Comparison of ENCODE assay signal across 10 cellular contexts in the genomic region with DNA sequence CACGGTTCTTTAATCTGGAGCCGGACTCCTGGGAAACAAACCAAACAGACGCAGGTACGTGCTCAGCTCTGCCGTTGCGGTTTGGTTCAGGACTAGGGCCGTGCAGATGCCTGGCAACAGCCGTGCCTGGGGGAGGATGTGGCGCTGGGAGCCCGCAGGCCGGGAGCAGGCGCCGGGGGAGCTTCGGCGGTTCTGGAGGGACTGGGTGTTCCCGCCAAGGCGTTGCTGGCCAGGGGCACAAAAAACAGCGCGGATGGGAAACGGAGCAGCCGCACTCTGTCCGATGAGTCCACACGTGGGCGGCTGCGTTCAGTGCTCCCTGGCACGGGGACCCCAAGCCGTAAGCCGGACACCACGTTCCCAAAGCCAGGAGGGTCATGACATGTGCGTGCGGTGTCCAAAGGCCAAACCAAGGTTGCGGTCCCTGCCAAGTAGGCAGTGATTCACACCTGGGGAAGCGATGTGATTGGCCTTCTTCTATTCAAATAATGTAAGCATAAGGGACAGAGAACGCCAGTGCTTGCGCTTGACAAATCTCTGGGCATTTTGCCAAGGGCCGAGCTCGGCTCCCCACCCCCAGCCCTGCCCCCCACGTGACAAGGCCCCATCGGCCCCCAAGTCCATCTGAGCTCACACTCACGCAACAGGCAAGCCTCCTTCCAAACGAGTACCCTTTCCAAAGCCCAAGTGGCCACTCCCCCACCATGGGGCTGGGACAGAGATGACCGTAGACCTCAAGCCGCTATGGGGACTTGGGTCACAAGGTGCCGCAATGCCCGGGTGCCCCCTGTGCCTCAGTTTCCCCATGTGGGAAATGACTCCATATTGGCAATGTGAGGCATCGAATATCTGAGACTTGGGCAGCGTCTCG. TPM values are rescaled to one million over a fixed set of nuclear protein-coding genes. Genes with fewer than 3 reads are reported as not detected.
DNase-seq lines count a peak whose midpoint lies in the region; ATAC-seq, FAIRE-seq and TF ChIP-seq lines count a peak whose summit lies in the region.
"Had no signal": no experiment of that assay in that cellular context is flagged by ENCODE, and none has a peak within 500 bp of the region (broad histone marks: within the 10 kb centered on the region; RNA-seq: fewer than 3 reads in every experiment).

No MANE protein-coding gene starts in this region.

- peak overlapping the region; percentile 71 to 89 for H3K27ac ChIP-seq in A549
- no peak overlapping the region for H3K27ac ChIP-seq in HEK293 (ENCODE audit: extremely low read depth, low read depth, low read length)

- no peak for TF ChIP-seq CTCF in A549 (IDR thresholded peaks at IDR 0.05)
- TF ChIP-seq CTCF in HEK293 (tag by site-specific recombination; IDR thresholded peaks at IDR 0.05) = no peak

- H3K4me3 ChIP-seq in A549 (no peak overlapping the region), HEK293 (ENCODE audit: low read depth, low read length) (no peak overlapping the region)

- H3K4me2 ChIP-seq in A549 = peak overlapping the region; percentile 54

- ATAC-seq in A549 (peak; percentile 43 to 58; a peak in 5 of 6 replicates), HG03521 (IDR thresholded peaks at IDR 0.05; ENCODE audit: unreplicated experiment) (no peak), HG02571 (IDR thresholded peaks at IDR 0.05; ENCODE audit: unreplicated experiment) (no peak), GM18519 (IDR thresholded peaks at IDR 0.05; ENCODE audit: low FRiP score, unreplicated experiment) (no peak)

- H3K27me3 Mint-ChIP-seq in activated CD4-positive, alpha-beta memory T cell treated with anti-CD3 and anti-CD28 coated beads for 36 hours = peaks cover 23% of the 10 kb centered on the region

- no peak for TF ChIP-seq RAD21 in A549 (conservative IDR thresholded peaks at IDR 0.05 in 1 of 2, IDR thresholded peaks at IDR 0.05 in 1 of 2)

- WGBS in A549 (ENCODE audit: missing lambda C conversion rate) = 61% methylated on average over 30 of the region's 48 CpGs

- POLR2A ChIA-PET in A549 (lab: Yijun Ruan, JAX) = no interaction called here
- POLR2A ChIA-PET in HEK293 (lab: Yijun Ruan, JAX) = no interaction called here
- POLR2A ChIA-PET in activated CD4-positive, alpha-beta memory T cell treated with anti-CD3 and anti-CD28 coated beads for 36 hours (lab: Charles Lee) = no interaction called here

- H3K9me3 Mint-ChIP-seq in activated CD4-positive, alpha-beta memory T cell treated with anti-CD3 and anti-CD28 coated beads for 36 hours = no peaks in the 10 kb centered on the region
- H3K9me3 Mint-ChIP-seq: activated T-cell treated with anti-CD3 and anti-CD28 coated beads, Interleukin-2, amount 50 U/mL, for 72 hours had no signal

- H3K27ac Mint-ChIP-seq in activated CD4-positive, alpha-beta memory T cell treated with anti-CD3 and anti-CD28 coated beads for 36 hours = no peak overlapping the region
- H3K27ac Mint-ChIP-seq: activated T-cell treated with anti-CD3 and anti-CD28 coated beads, Interleukin-2, amount 50 U/mL, for 72 hours had no signal

- H3K4me1 Mint-ChIP-seq in activated CD4-positive, alpha-beta memory T cell treated with anti-CD3 and anti-CD28 coated beads for 36 hours (ENCODE audit: low read depth) = peaks cover 28% of the 10 kb centered on the region

- no peaks in the 10 kb centered on the region for H3K36me3 ChIP-seq in HEK293 (ENCODE audit: control insufficient read depth in 2 of 2, insufficient read depth in 1 of 2, low read length in 2 of 2)

- no peak for TF ChIP-seq POLR2A in A549 (IDR thresholded peaks at IDR 0.05; ENCODE audit: low read length)

- H3K4me3 Mint-ChIP-seq in activated CD4-positive, alpha-beta memory T cell treated with anti-CD3 and anti-CD28 coated beads for 36 hours = no peak overlapping the region
- H3K4me3 Mint-ChIP-seq: activated T-cell treated with anti-CD3 and anti-CD28 coated beads, Interleukin-2, amount 50 U/mL, for 72 hours had no signal

- no peak for FAIRE-seq in A549 (lab: Jason Lieb, UNC)

- no peaks in the 10 kb centered on the region for H3K36me3 Mint-ChIP-seq in activated CD4-positive, alpha-beta memory T cell treated with anti-CD3 and anti-CD28 coated beads for 36 hours

- peak; percentile 59 to 80 for DNase-seq in A549 (ENCODE audit: low read depth in 1 of 2, low spot score in 1 of 2)
- peak; percentile 13 for DNase-seq in SHP77 treated with DMSO at 0.1 percent for 48 hours (lab: John Stamatoyannopoulos, UW)
- peak; percentile 44 for DNase-seq in left kidney (ENCODE audit: low read depth, low spot score)
- DNase-seq in activated CD4-positive, alpha-beta memory T cell treated with anti-CD3 and anti-CD28 coated beads for 36 hours = no peak
- DNase-seq: NCI-H2227 treated with DMSO at 0.1 percent for 48 hours had no signal

- no peak for TF ChIP-seq EP300 in A549 (IDR thresholded peaks at IDR 0.05)

- H3K4me1 ChIP-seq in A549 (peaks cover 69% of the 10 kb centered on the region), HEK293 (ENCODE audit: control insufficient read depth, insufficient read depth, low read length) (no peaks in the 10 kb centered on the region; the same call in 1 of the 2 replicates)

- intact Hi-C loops in activated CD4-positive, alpha-beta memory T cell treated with anti-CD3 and anti-CD28 coated beads for 36 hours (cut with micrococcal nuclease) = no loop called here

- CTCF ChIA-PET in A549 (lab: Yijun Ruan, JAX) = no interaction called here
- CTCF ChIA-PET in HEK293 (lab: Yijun Ruan, JAX) = interaction anchor here (0.9 to 2.2 kb wide), 3 partner anchors 47 to 216 kb away, joined by 4 to 9 read pairs (median 4); a partner anchor contains a TSS
- CTCF ChIA-PET in activated CD4-positive, alpha-beta memory T cell treated with anti-CD3 and anti-CD28 coated beads for 36 hours (lab: Charles Lee) = no interaction called here

- H3K9me3 ChIP-seq in A549 = no peaks in the 10 kb centered on the region
- no peaks in the 10 kb centered on the region for H3K9me3 ChIP-seq in HEK293 (ENCODE audit: control insufficient read depth, insufficient read depth, low read depth, low read length)

TF ChIP-seq in A549, 52 proteins besides CTCF, POLR2A, EP300 and RAD21 (continues in another document):
- TF ChIP-seq, protein P1, sequence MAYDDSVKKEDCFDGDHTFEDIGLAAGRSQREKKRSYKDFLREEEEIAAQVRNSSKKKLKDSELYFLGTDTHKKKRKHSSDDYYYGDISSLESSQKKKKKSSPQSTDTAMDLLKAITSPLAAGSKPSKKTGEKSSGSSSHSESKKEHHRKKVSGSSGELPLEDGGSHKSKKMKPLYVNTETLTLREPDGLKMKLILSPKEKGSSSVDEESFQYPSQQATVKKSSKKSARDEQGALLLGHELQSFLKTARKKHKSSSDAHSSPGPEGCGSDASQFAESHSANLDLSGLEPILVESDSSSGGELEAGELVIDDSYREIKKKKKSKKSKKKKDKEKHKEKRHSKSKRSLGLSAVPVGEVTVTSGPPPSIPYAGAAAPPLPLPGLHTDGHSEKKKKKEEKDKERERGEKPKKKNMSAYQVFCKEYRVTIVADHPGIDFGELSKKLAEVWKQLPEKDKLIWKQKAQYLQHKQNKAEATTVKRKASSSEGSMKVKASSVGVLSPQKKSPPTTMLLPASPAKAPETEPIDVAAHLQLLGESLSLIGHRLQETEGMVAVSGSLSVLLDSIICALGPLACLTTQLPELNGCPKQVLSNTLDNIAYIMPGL (CRISPR knock-in tag; IDR thresholded peaks at IDR 0.05; ENCODE audit: borderline replicate concordance) = no peak
- TF ChIP-seq HOXB5 (CRISPR knock-in tag; IDR thresholded peaks at IDR 0.05) (0 out of 2 replicates have a peak, but pooled peaks have one; percentile 26), EHF (CRISPR knock-in tag; IDR thresholded peaks at IDR 0.05) (no peak)

TF ChIP-seq in HEK293, 187 proteins besides CTCF, POLR2A, EP300 and RAD21:
- TF ChIP-seq ZNF600 (tag by site-specific recombination; IDR thresholded peaks at IDR 0.05) = no peak
- peak; percentile 30; the same call in 1 of the 2 replicates for TF ChIP-seq GLIS2 (tag by site-specific recombination; IDR thresholded peaks at IDR 0.05)
- no peak for TF ChIP-seq GLIS1 (tag by site-specific recombination; IDR thresholded peaks at IDR 0.05)
- TF ChIP-seq, protein P2, sequence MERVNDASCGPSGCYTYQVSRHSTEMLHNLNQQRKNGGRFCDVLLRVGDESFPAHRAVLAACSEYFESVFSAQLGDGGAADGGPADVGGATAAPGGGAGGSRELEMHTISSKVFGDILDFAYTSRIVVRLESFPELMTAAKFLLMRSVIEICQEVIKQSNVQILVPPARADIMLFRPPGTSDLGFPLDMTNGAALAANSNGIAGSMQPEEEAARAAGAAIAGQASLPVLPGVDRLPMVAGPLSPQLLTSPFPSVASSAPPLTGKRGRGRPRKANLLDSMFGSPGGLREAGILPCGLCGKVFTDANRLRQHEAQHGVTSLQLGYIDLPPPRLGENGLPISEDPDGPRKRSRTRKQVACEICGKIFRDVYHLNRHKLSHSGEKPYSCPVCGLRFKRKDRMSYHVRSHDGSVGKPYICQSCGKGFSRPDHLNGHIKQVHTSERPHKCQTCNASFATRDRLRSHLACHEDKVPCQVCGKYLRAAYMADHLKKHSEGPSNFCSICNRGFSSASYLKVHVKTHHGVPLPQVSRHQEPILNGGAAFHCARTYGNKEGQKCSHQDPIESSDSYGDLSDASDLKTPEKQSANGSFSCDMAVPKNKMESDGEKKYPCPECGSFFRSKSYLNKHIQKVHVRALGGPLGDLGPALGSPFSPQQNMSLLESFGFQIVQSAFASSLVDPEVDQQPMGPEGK (tag by site-specific recombination; IDR thresholded peaks at IDR 0.05) = 0 out of 2 replicates have a peak, but pooled peaks have one; percentile 22

RNA-seq across cellular contexts. Expression of a gene that starts 49.7 kb away (rescaled TPM):
- polyA plus RNA-seq in A549 (2011; rRNA removed) = 1.2 and 1.8 TPM in 2 replicates
- 4.3 and 5.6 TPM in 2 replicates for polyA plus RNA-seq in A549 (2012; cell fraction: cytosol; rRNA removed)
- 17.3 and 32.0 TPM in 2 replicates for polyA plus RNA-seq in A549 (2012; cell fraction: nucleus; rRNA removed)
- 4.2 to 5.3 TPM (median 4.4 TPM) in 3 replicates for polyA plus RNA-seq in A549 (2017; fragmentation: RNase III; extraction: RNeasy Plus Mini Kit Qiagen cat#74134 plus additional on column Dnase treatment)
- 2.8 and 5.3 TPM in 2 replicates for polyA minus RNA-seq in A549 (2011; rRNA and poly(A)+ RNA removed)
- 1 to 10 TPM in 1 of 2 experiments, under 1 TPM in 1; 0.41 to 1.1 TPM for total RNA-seq in activated CD4-positive, alpha-beta memory T cell treated with anti-CD3 and anti-CD28 coated beads for 36 hours

Comparison
In these comparisons a context has a peak if more than half of its experiments do, and no peak if none do; other contexts are left out.
1. ATAC-seq: peak in A549 (2 of 2); none in HG03521 (single experiment), HG02571 (single experiment) and GM18519 (single experiment).